In genomic region chr12:31961137-31961536, GRCh38 we compare ENCODE assay signal across 8 cellular contexts. TPM values are rescaled to one million over a fixed set of nuclear protein-coding genes. Genes with fewer than 3 reads are reported as not detected.
DNase-seq lines count a peak whose midpoint lies in the region; ATAC-seq and TF ChIP-seq lines count a peak whose summit lies in the region.

No MANE protein-coding gene starts in this region.

- DNase-seq in CD4-positive, CD25-positive, alpha-beta regulatory T cell: no peak
- DNase-seq in dorsolateral prefrontal cortex (no peak), naive B cell (no peak), cortex of kidney (lab: John Stamatoyannopoulos, UW) (no peak)
- DNase-seq in activated CD4-positive, CD25-positive, alpha-beta regulatory T cell (lab: John Stamatoyannopoulos, UW): no peak

- peak overlapping the region; percentile 93 to 100 (median 98) for H3K4me3 Mint-ChIP-seq in CD4-positive, CD25-positive, alpha-beta regulatory T cell
- peak overlapping the region; percentile 89 to 100 (median 98) for H3K4me3 Mint-ChIP-seq in naive B cell

- H3K36me3 Mint-ChIP-seq in CD4-positive, CD25-positive, alpha-beta regulatory T cell: peaks cover 60% of the 10 kb centered on the region
- H3K36me3 Mint-ChIP-seq in naive B cell: peaks cover 25 to 31% of the 10 kb centered on the region in 2 donors

- peaks cover 22 to 71% (median 63%) of the 10 kb centered on the region in 4 donors for H3K4me1 Mint-ChIP-seq in CD4-positive, CD25-positive, alpha-beta regulatory T cell
- H3K4me1 Mint-ChIP-seq in naive B cell: peaks cover 61 to 90% (median 81%) of the 10 kb centered on the region in 3 donors

- no peaks in the 10 kb centered on the region for H4K20me1 ChIP-seq in KMS-11 (ENCODE audit: insufficient read depth)

- H3K9ac ChIP-seq in KMS-11: peak overlapping the region; percentile 74; the same call in 1 of the 2 replicates

- ATAC-seq in CD4-positive, CD25-positive, alpha-beta regulatory T cell (ENCODE audit: low read depth in 2 of 2): no peak
- no peak for ATAC-seq in naive B cell (ENCODE audit: low read depth in 2 of 2)
- ATAC-seq in GM21526 (IDR thresholded peaks at IDR 0.05; ENCODE audit: low FRiP score, unreplicated experiment): no peak
- ATAC-seq in HG03095 (IDR thresholded peaks at IDR 0.05; ENCODE audit: unreplicated experiment): no peak

- H3K27ac ChIP-seq in CD4-positive, CD25-positive, alpha-beta regulatory T cell (ENCODE audit: insufficient read depth, low read length, poor library complexity, severe bottlenecking): peak overlapping the region; percentile 85
- H3K27ac ChIP-seq in KMS-11: peak overlapping the region; percentile 78; the same call in 1 of the 2 replicates
- peak overlapping the region in 1 of 59 donors; percentile 90 for H3K27ac ChIP-seq in dorsolateral prefrontal cortex

- intact Hi-C loops in dorsolateral prefrontal cortex (cut with DNase I): loop anchor here (5.0 to 10.0 kb wide), 2 partner anchors 144 to 341 kb away; partner anchors contain the start of gene BICD1 (in 1 of the 2)

- H3K27me3 ChIP-seq in CD4-positive, CD25-positive, alpha-beta regulatory T cell (ENCODE audit: control insufficient read depth, insufficient read depth, low read length): no peaks in the 10 kb centered on the region
- no peaks in the 10 kb centered on the region for H3K27me3 ChIP-seq in KMS-11 (ENCODE audit: insufficient read depth, low read depth)
- H3K27me3 ChIP-seq in dorsolateral prefrontal cortex: no peaks in the 10 kb centered on the region

- peaks cover 65% of the 10 kb centered on the region for H3K79me2 ChIP-seq in KMS-11 (ENCODE audit: insufficient read depth, low read depth)

- peaks cover 43% of the 10 kb centered on the region for H3K36me3 ChIP-seq in CD4-positive, CD25-positive, alpha-beta regulatory T cell (ENCODE audit: control insufficient read depth, insufficient read depth, low read length)
- H3K36me3 ChIP-seq in KMS-11 (ENCODE audit: insufficient read depth): peaks cover 14% of the 10 kb centered on the region

- peak overlapping the region; percentile 93 to 97 (median 93) for H3K27ac Mint-ChIP-seq in CD4-positive, CD25-positive, alpha-beta regulatory T cell
- H3K27ac Mint-ChIP-seq in naive B cell: peak overlapping the region in 3 of 6 donors; percentile 79 to 97 (median 95)

- peaks cover 11% of the 10 kb centered on the region for H3K27me3 Mint-ChIP-seq in CD4-positive, CD25-positive, alpha-beta regulatory T cell
- no peaks in the 10 kb centered on the region for H3K27me3 Mint-ChIP-seq in naive B cell

- peaks cover 64% of the 10 kb centered on the region for H3K4me1 ChIP-seq in CD4-positive, CD25-positive, alpha-beta regulatory T cell (ENCODE audit: control insufficient read depth, insufficient read depth, low read length, poor library complexity, severe bottlenecking)
- peaks cover 44% of the 10 kb centered on the region for H3K4me1 ChIP-seq in KMS-11 (ENCODE audit: low read depth, poor library complexity, severe bottlenecking)

- peaks cover 0 to 8% (median 2%) of the 10 kb centered on the region in 7 donors for H3K9me3 Mint-ChIP-seq in CD4-positive, CD25-positive, alpha-beta regulatory T cell
- H3K9me3 Mint-ChIP-seq in naive B cell: peaks cover 0 to 6% (median 3%) of the 10 kb centered on the region in 7 donors

- H2AFZ ChIP-seq in KMS-11 (ENCODE audit: low read depth): no peak overlapping the region

- H3K4me3 ChIP-seq in CD4-positive, CD25-positive, alpha-beta regulatory T cell (ENCODE audit: low read depth, low read length): peak overlapping the region; percentile 98
- H3K4me3 ChIP-seq in KMS-11 (IDR thresholded peaks at IDR 0.05; ENCODE audit: insufficient read depth, low read depth, low read length): no peak overlapping the region
- H3K4me3 ChIP-seq in dorsolateral prefrontal cortex: peak overlapping the region in 53 of 59 donors; percentile 5 to 88 (median 74)

- peak overlapping the region; percentile 79 for H3K4me2 ChIP-seq in KMS-11

- TF ChIP-seq CTCF in KMS-11 (conservative IDR thresholded peaks at IDR 0.05; ENCODE audit: low read depth, low read length) (no peak), dorsolateral prefrontal cortex (IDR thresholded peaks at IDR 0.05 in 54 of 56, conservative IDR thresholded peaks at IDR 0.05 in 2 of 56; ENCODE audit: low read depth in 1 of 56, partially characterized antibody in 56 of 56) (no peak)

- H3K9me3 ChIP-seq in CD4-positive, CD25-positive, alpha-beta regulatory T cell (ENCODE audit: control insufficient read depth in 2 of 2, low read length in 2 of 2): no peaks in the 10 kb centered on the region

RNA-seq across cellular contexts. Expression of gene RESF1, which starts 1.9 kb away (rescaled TPM):
- total RNA-seq in CD4-positive, CD25-positive, alpha-beta regulatory T cell: 282 TPM
- 100 to 1,000 TPM; 151 to 203 (median 172) TPM for polyA plus RNA-seq in CD4-positive, CD25-positive, alpha-beta regulatory T cell
- total RNA-seq in dorsolateral prefrontal cortex: 10 to 100 TPM; 21.6 to 58.1 (median 36.9) TPM
- 100 to 1,000 TPM in 4 of 6 donors, 10 to 100 TPM in 2; 38.6 to 242 (median 117) TPM for polyA plus RNA-seq in naive B cell (ENCODE audit: low read depth in 6 of 6)
